ENCODE assay signal across 14 cellular contexts in genomic region chr21:23939369-23940065, GRCh38.
"Had no signal": no experiment of that assay in that cellular context is flagged by ENCODE, and none has a peak within 500 bp of the region (broad histone marks: within the 10 kb centered on the region; RNA-seq: fewer than 3 reads in every experiment).

No MANE protein-coding gene starts in this region.

- H3K36me3 ChIP-seq: esophagus muscularis mucosa, ovary, upper lobe of right lung had no signal

- H3K4me1 ChIP-seq: esophagus muscularis mucosa, testis, upper lobe of right lung had no signal

- H3K27me3 ChIP-seq: esophagus muscularis mucosa, ovary, testis, upper lobe of right lung had no signal

- DNase-seq: activated CD4-positive, alpha-beta memory T cell treated with anti-CD3 and anti-CD28 coated beads for 36 hours; activated CD4-positive, alpha-beta T cell treated with anti-CD3 and anti-CD28 coated beads for 1 hour; activated naive CD8-positive, alpha-beta T cell treated with anti-CD3 and anti-CD28 coated beads, Interleukin-2, amount 10 ng/mL, durations not matched to agents 7 days and 5 days; activated T-cell treated with anti-CD3 and anti-CD28 coated beads, Interleukin-2, amount 50 U/mL, for 72 hours; anterior cingulate cortex; endodermal cell; glutamatergic neuron; ovary; stimulated activated CD4-positive, alpha-beta T cell treated with anti-CD3 and anti-CD28 coated beads, Interleukin-12 subunit alpha, Interleukin-12 subunit beta, amount 100 ng/mL, for 4 hours; stimulated activated CD4-positive, alpha-beta T cell treated with anti-CD3 and anti-CD28 coated beads, Interleukin-2, amount 100 ng/mL, for 48 hours; stimulated activated naive CD8-positive, alpha-beta T cell treated with anti-CD3 and anti-CD28 coated beads, Interleukin-15, amount 100 ng/mL, for 72 hours; testis; upper lobe of right lung had no signal

- ATAC-seq: activated T-cell treated with anti-CD3 and anti-CD28 coated beads, Interleukin-2, amount 50 U/mL, for 72 hours; stimulated activated naive CD8-positive, alpha-beta T cell treated with anti-CD3 and anti-CD28 coated beads, Interleukin-15, amount 100 ng/mL, for 72 hours; upper lobe of right lung had no signal

- H3K4me3 ChIP-seq: esophagus muscularis mucosa, ovary, testis, upper lobe of right lung had no signal

- H3K9me3 ChIP-seq: esophagus muscularis mucosa, ovary, testis, upper lobe of right lung had no signal

- H3K27ac ChIP-seq: esophagus muscularis mucosa, ovary, testis, upper lobe of right lung had no signal
